In the genomic region with DNA sequence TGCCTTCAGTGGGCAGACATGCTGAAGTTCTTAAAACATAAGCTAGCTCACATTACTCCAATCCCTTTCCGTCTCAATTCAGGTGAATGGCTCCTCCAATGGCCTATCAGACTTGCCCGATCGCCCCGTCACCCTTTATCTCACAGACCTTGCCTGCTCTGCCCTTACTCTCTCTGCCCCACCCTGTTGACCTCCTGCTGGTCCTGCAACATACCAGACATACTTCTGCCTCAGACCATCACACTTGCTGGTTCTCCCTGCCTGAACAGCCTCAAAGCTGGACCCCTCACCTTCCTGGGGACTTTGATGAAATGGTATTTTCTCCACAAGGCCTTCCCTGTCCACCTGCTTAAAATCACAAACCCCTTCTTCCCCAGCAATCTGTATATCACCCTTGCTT, we compare ENCODE assay signal across 36 cellular contexts.
DNase-seq lines count a peak whose midpoint lies in the region; ATAC-seq and TF ChIP-seq lines count a peak whose summit lies in the region.
"Had no signal": no experiment of that assay in that cellular context is flagged by ENCODE, and none has a peak within 500 bp of the region (broad histone marks: within the 10 kb centered on the region; RNA-seq: fewer than 3 reads in every experiment).

No MANE protein-coding gene starts in this region.

- no peaks in the 10 kb centered on the region for H3K9me3 ChIP-seq in stomach
- H3K9me3 ChIP-seq in mesenchymal stem cell (ENCODE audit: control insufficient read depth, low read length): no peaks in the 10 kb centered on the region
- H3K9me3 ChIP-seq in left ventricle myocardium inferior (replicated peaks): no peaks in the 10 kb centered on the region
- H3K9me3 ChIP-seq: neutrophil, right lobe of liver, SK-N-SH, thoracic aorta, vagina had no signal

- no peak overlapping the region for H2BK15ac ChIP-seq in mesenchymal stem cell (ENCODE audit: low read depth, poor library complexity, severe bottlenecking)

- ATAC-seq in GM23338: peak; percentile 100
- ATAC-seq: activated naive CD8-positive, alpha-beta T cell treated with anti-CD3 and anti-CD28 coated beads, Interleukin-2, amount 50 U/mL, for 24 hours; activated T-cell treated with anti-CD3 and anti-CD28 coated beads, Interleukin-2, amount 50 U/mL, for 72 hours; right lobe of liver; T-helper 17 cell had no signal

- intact Hi-C loops in stomach (cut with DNase I; ENCODE audit: low total_unique reads) (no loop called here), left ventricle myocardium inferior (cut with micrococcal nuclease) (no loop called here)

- H4K8ac ChIP-seq in mesenchymal stem cell (ENCODE audit: low read length): no peak overlapping the region

- H2BK5ac ChIP-seq in mesenchymal stem cell (ENCODE audit: low read depth, low read length, poor library complexity, severe bottlenecking): no peak overlapping the region

- H3K4me3 ChIP-seq in GM23338 (no peak overlapping the region), stomach (no peak overlapping the region), mesenchymal stem cell (ENCODE audit: insufficient read depth in 1 of 2, low read depth in 1 of 2, low read length in 2 of 2) (no peak overlapping the region), left ventricle myocardium inferior (no peak overlapping the region)
- H3K4me3 ChIP-seq: BLaER1 treated with 17β-estradiol and CSF1 and Interleukin-3, amounts not matched to agents 10 nM and 100 nM; cardiac muscle cell; GM23248; PC-9; right lobe of liver; spleen; thoracic aorta; vagina had no signal

- H3K27ac ChIP-seq in GM23338 (ENCODE audit: low read depth) (peak overlapping the region; percentile 34; the same call in 1 of the 2 replicates), stomach (no peak overlapping the region), mesenchymal stem cell (ENCODE audit: low read length, poor library complexity, severe bottlenecking) (no peak overlapping the region), left ventricle myocardium inferior (replicated peaks) (no peak overlapping the region)
- H3K27ac ChIP-seq: BLaER1 treated with 17β-estradiol and CSF1 and Interleukin-3, amounts not matched to agents 10 nM and 100 nM; cardiac muscle cell; epithelial cell of prostate; GM23248; KMS-11; neutrophil; PC-9; right lobe of liver; spleen; thoracic aorta; vagina had no signal

- no peaks in the 10 kb centered on the region for H3K36me3 Mint-ChIP-seq in GM23338 (ENCODE audit: low read depth)

- 30 to 61% (median 53%) methylated on average over 4 of the region's 4 CpGs for WGBS in stomach, 5 donors
- WGBS in mesenchymal stem cell: 43% methylated on average over 4 of the region's 4 CpGs

- H3K4me3 Mint-ChIP-seq in GM23338: no peak overlapping the region
- H3K4me3 Mint-ChIP-seq: activated naive CD8-positive, alpha-beta T cell treated with anti-CD3 and anti-CD28 coated beads, Interleukin-2, amount 50 U/mL, for 24 hours; activated T-cell treated with anti-CD3 and anti-CD28 coated beads, Interleukin-2, amount 50 U/mL, for 72 hours; stimulated activated naive CD8-positive, alpha-beta T cell treated with anti-CD3 and anti-CD28 coated beads, Interleukin-15, Interleukin-2, amounts not matched to agents 100 ng/mL and 50 ng/mL, for 24 hours; T-helper 17 cell had no signal

- no peaks in the 10 kb centered on the region for H3K79me1 ChIP-seq in mesenchymal stem cell (replicated peaks; ENCODE audit: low read length, poor library complexity, severe bottlenecking)

- H3K4ac ChIP-seq in mesenchymal stem cell (ENCODE audit: low read depth in 1 of 2, low read length in 2 of 2): no peak overlapping the region

- H3K79me2 ChIP-seq in GM23338 (replicated peaks; ENCODE audit: insufficient read depth): no peaks in the 10 kb centered on the region

- H2BK12ac ChIP-seq in mesenchymal stem cell (ENCODE audit: low read length in 2 of 2): no peak overlapping the region

- peak; percentile 88 for DNase-seq in GM23338 (ENCODE audit: low spot score)
- peak; percentile 53 for DNase-seq in ecto neural progenitor cell (ENCODE audit: low spot score)
- DNase-seq in kidney tubule cell (ENCODE audit: low spot score): peak; percentile 43
- peak; percentile 31 for DNase-seq in stomach
- DNase-seq in AML-193 (lab: John Stamatoyannopoulos, UW): no peak
- DNase-seq in mesenchymal stem cell: no peak
- no peak for DNase-seq in left ventricle myocardium inferior
- DNase-seq in foreskin melanocyte: no peak
- DNase-seq: activated CD4-positive, alpha-beta T cell treated with anti-CD3 and anti-CD28 coated beads, Interleukin-2, amount 50 U/mL, for 48 hours; activated CD4-positive, CD25-positive, alpha-beta regulatory T cell treated with anti-CD3 and anti-CD28 coated beads, Interleukin-2, amount 50 U/mL, for 72 hours; activated naive CD8-positive, alpha-beta T cell treated with anti-CD3 and anti-CD28 coated beads, Interleukin-2, amount 50 U/mL, for 24 hours; activated T-cell treated with anti-CD3 and anti-CD28 coated beads, Interleukin-2, amount 50 U/mL, for 72 hours; DMS79 treated with DMSO at 0.1 percent for 48 hours; effector CD8-positive, alpha-beta T cell; GF-D8; glutamatergic neuron; GM23248; mammary epithelial cell; MM.1S; NCI-H1417; NCI-H2029; NCI-H526 treated with DMSO at 0.1 percent for 48 hours; right lobe of liver; SK-N-SH; spleen; stimulated activated CD4-positive, alpha-beta T cell treated with anti-CD3 and anti-CD28 coated beads, Interleukin-2, amount 100 ng/mL, for 24 hours; T-helper 17 cell had no signal

- H2AFZ ChIP-seq in GM23338: no peak overlapping the region
- H2AFZ ChIP-seq in mesenchymal stem cell (ENCODE audit: low read depth, low read length): no peak overlapping the region
- H2AFZ ChIP-seq: GM23248, PC-9 had no signal

- H3K9ac ChIP-seq in mesenchymal stem cell (ENCODE audit: low read length): no peak overlapping the region
- H3K9ac ChIP-seq: BLaER1 treated with 17β-estradiol and CSF1 and Interleukin-3, amounts not matched to agents 10 nM and 100 nM; GM23248; KMS-11; SK-N-SH had no signal

- H3K23ac ChIP-seq in mesenchymal stem cell (ENCODE audit: low read length in 2 of 2): no peak overlapping the region

- no peaks in the 10 kb centered on the region; the same call in 1 of the 2 replicates for H3K9me2 ChIP-seq in GM23338 (ENCODE audit: insufficient read depth)
- H3K9me2 ChIP-seq: SK-N-SH had no signal

- no peaks in the 10 kb centered on the region for H4K20me1 ChIP-seq in GM23338 (replicated peaks; ENCODE audit: insufficient read depth)
- H4K20me1 ChIP-seq: BLaER1 treated with 17β-estradiol and CSF1 and Interleukin-3, amounts not matched to agents 10 nM and 100 nM had no signal

- peaks cover 19% of the 10 kb centered on the region for H3K4me1 Mint-ChIP-seq in GM23338
- H3K4me1 Mint-ChIP-seq: activated naive CD8-positive, alpha-beta T cell treated with anti-CD3 and anti-CD28 coated beads, Interleukin-2, amount 50 U/mL, for 24 hours; T-helper 17 cell had no signal

- peaks cover 2% of the 10 kb centered on the region for H3K27me3 Mint-ChIP-seq in GM23338 (ENCODE audit: insufficient read depth, low read depth, poor library complexity)
- H3K27me3 Mint-ChIP-seq: activated naive CD8-positive, alpha-beta T cell treated with anti-CD3 and anti-CD28 coated beads, Interleukin-2, amount 50 U/mL, for 24 hours; stimulated activated naive CD8-positive, alpha-beta T cell treated with anti-CD3 and anti-CD28 coated beads, Interleukin-15, Interleukin-2, amounts not matched to agents 100 ng/mL and 50 ng/mL, for 24 hours had no signal

- no peak overlapping the region for H2AK5ac ChIP-seq in mesenchymal stem cell (ENCODE audit: low read length, severe bottlenecking)

- H3K9me3 Mint-ChIP-seq in GM23338: no peaks in the 10 kb centered on the region
- H3K9me3 Mint-ChIP-seq: activated T-cell treated with anti-CD3 and anti-CD28 coated beads, Interleukin-2, amount 50 U/mL, for 72 hours had no signal

- no peak for TF ChIP-seq EP300 in stomach (IDR thresholded peaks at IDR 0.05)

- 0 out of 2 replicates have a peak overlapping the region, but pooled peaks have one; percentile 6 for H3K27ac Mint-ChIP-seq in GM23338
- H3K27ac Mint-ChIP-seq: activated naive CD8-positive, alpha-beta T cell treated with anti-CD3 and anti-CD28 coated beads, Interleukin-2, amount 50 U/mL, for 24 hours; activated T-cell treated with anti-CD3 and anti-CD28 coated beads, Interleukin-2, amount 50 U/mL, for 72 hours; stimulated activated naive CD8-positive, alpha-beta T cell treated with anti-CD3 and anti-CD28 coated beads, Interleukin-15, Interleukin-2, amounts not matched to agents 100 ng/mL and 50 ng/mL, for 24 hours; T-helper 17 cell had no signal

- no peak overlapping the region for H3K14ac ChIP-seq in mesenchymal stem cell (ENCODE audit: low read length in 2 of 2)

- no peak overlapping the region for H3K18ac ChIP-seq in mesenchymal stem cell (ENCODE audit: low read depth in 1 of 2, low read length in 2 of 2)

- H4K91ac ChIP-seq in mesenchymal stem cell (ENCODE audit: low read length): no peak overlapping the region

- no peak for TF ChIP-seq CTCF in GM23338 (conservative IDR thresholded peaks at IDR 0.05; ENCODE audit: low read depth in 2 of 2)
- no peak for TF ChIP-seq CTCF in stomach (IDR thresholded peaks at IDR 0.05)
- TF ChIP-seq CTCF in left ventricle myocardium inferior (IDR thresholded peaks at IDR 0.05; ENCODE audit: borderline replicate concordance): no peak

- H3K27me3 ChIP-seq in GM23338 (ENCODE audit: insufficient read depth) (no peaks in the 10 kb centered on the region), stomach (no peaks in the 10 kb centered on the region), mesenchymal stem cell (ENCODE audit: control insufficient read depth in 1 of 2, insufficient read depth in 1 of 2, low read length in 2 of 2) (no peaks in the 10 kb centered on the region), left ventricle myocardium inferior (ENCODE audit: low read depth) (no peaks in the 10 kb centered on the region)
- H3K27me3 ChIP-seq: BLaER1 treated with 17β-estradiol and CSF1 and Interleukin-3, amounts not matched to agents 10 nM and 100 nM; cardiac muscle cell; neutrophil; right lobe of liver; spleen; vagina had no signal

- H3K4me1 ChIP-seq in GM23338 (ENCODE audit: insufficient read depth) (peaks cover 25% of the 10 kb centered on the region), stomach (no peaks in the 10 kb centered on the region), mesenchymal stem cell (ENCODE audit: control insufficient read depth, insufficient read depth, low read depth, low read length) (peaks cover 3% of the 10 kb centered on the region), left ventricle myocardium inferior (no peaks in the 10 kb centered on the region)
- H3K4me1 ChIP-seq: BLaER1 treated with 17β-estradiol and CSF1 and Interleukin-3, amounts not matched to agents 10 nM and 100 nM; right lobe of liver; spleen; vagina had no signal

- no peak overlapping the region for H2BK120ac ChIP-seq in mesenchymal stem cell (ENCODE audit: low read depth, low read length)

- H3K36me3 ChIP-seq in GM23338 (ENCODE audit: insufficient read depth) (no peaks in the 10 kb centered on the region), stomach (no peaks in the 10 kb centered on the region), mesenchymal stem cell (ENCODE audit: control insufficient read depth in 1 of 2, insufficient read depth in 2 of 2, low read depth in 1 of 2, low read length in 2 of 2) (no peaks in the 10 kb centered on the region), left ventricle myocardium inferior (no peaks in the 10 kb centered on the region)
- H3K36me3 ChIP-seq: BLaER1 treated with 17β-estradiol and CSF1 and Interleukin-3, amounts not matched to agents 10 nM and 100 nM; cardiac muscle cell; neutrophil; right lobe of liver; spleen; thoracic aorta; vagina had no signal

- no peaks in the 10 kb centered on the region for H3F3A ChIP-seq in GM23338 (replicated peaks; ENCODE audit: low read depth)

- 0 out of 2 replicates have a peak overlapping the region, but pooled peaks have one; percentile 42 for H3K4me2 ChIP-seq in GM23338
- no peak overlapping the region for H3K4me2 ChIP-seq in mesenchymal stem cell (ENCODE audit: low read length, poor library complexity, severe bottlenecking)
- H3K4me2 ChIP-seq: BLaER1 treated with 17β-estradiol and CSF1 and Interleukin-3, amounts not matched to agents 10 nM and 100 nM; KMS-11; PC-9; SK-N-SH had no signal

- TF ChIP-seq POLR2A in stomach (IDR thresholded peaks at IDR 0.05): no peak

Comparison
In these comparisons a context has a peak if more than half of its experiments do, and no peak if none do; other contexts are left out.
1. DNase-seq: peak in GM23338 (single experiment), ecto neural progenitor cell (single experiment), kidney tubule cell (single experiment) and stomach (single experiment); none in AML-193 (0 of 2), mesenchymal stem cell (single experiment), left ventricle myocardium inferior (single experiment) and foreskin melanocyte (single experiment).